In the genomic region with DNA sequence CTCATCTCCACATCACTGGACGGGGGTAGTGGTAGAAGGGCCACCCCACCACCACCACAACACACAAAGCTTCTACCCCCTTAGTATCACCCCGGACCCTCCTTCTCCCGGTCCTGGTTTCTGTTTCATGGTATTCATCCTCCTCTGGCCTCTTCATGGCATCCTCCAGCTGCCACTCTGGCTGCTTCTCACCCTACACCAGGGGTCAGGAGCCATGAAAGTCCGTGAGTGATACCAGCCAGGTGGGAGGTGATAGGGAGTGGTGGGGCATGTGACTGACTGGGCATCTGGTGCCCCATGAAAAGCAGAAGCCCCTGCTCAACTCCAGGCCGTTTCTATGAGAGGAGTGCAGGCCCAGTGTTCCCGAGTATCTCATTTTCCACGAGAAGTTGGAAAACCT, we compare ENCODE assay signal across 10 cellular contexts.
A peak's percentile ranks its signal among the peaks of the same experiment; 100 is the strongest.
DNase-seq lines count a peak whose midpoint lies in the region; ATAC-seq and TF ChIP-seq lines count a peak whose summit lies in the region.
"Had no signal": no experiment of that assay in that cellular context is flagged by ENCODE, and none has a peak within 500 bp of the region (broad histone marks: within the 10 kb centered on the region; RNA-seq: fewer than 3 reads in every experiment).

No MANE protein-coding gene starts in this region.

- peak overlapping the region; percentile 17 for H3K27ac ChIP-seq in CD4-positive, CD25-positive, alpha-beta regulatory T cell (ENCODE audit: insufficient read depth, low read length, poor library complexity, severe bottlenecking)

- no peak for ATAC-seq in CD4-positive, CD25-positive, alpha-beta regulatory T cell (ENCODE audit: low read depth in 2 of 2)
- no peak for ATAC-seq in activated CD8-positive, alpha-beta memory T cell treated with anti-CD3 and anti-CD28 coated beads, Interleukin-2, amount 10 ng/mL, durations not matched to agents 7 days and 5 days
- ATAC-seq in GM21390 (IDR thresholded peaks at IDR 0.05; ENCODE audit: unreplicated experiment) (no peak), HG02610 (IDR thresholded peaks at IDR 0.05; ENCODE audit: unreplicated experiment) (no peak), GM18867 (IDR thresholded peaks at IDR 0.05; ENCODE audit: unreplicated experiment) (no peak)

- H3K9me3 Mint-ChIP-seq in CD4-positive, CD25-positive, alpha-beta regulatory T cell, result peaks cover 0 to 1% (median 0%) of the 10 kb centered on the region in 7 donors
- no peaks in the 10 kb centered on the region for H3K9me3 Mint-ChIP-seq in activated CD8-positive, alpha-beta memory T cell treated with anti-CD3 and anti-CD28 coated beads, Interleukin-2, amount 10 ng/mL, durations not matched to agents 7 days and 5 days (ENCODE audit: low read depth)
- H3K9me3 Mint-ChIP-seq in immature natural killer cell, result no peaks in the 10 kb centered on the region
- no peaks in the 10 kb centered on the region for H3K9me3 Mint-ChIP-seq in nephron progenitor cell

- no peak for TF ChIP-seq CTCF in nephron progenitor cell (IDR thresholded peaks at IDR 0.05)

- H3K36me3 Mint-ChIP-seq in CD4-positive, CD25-positive, alpha-beta regulatory T cell, result peaks cover 57% of the 10 kb centered on the region
- peaks cover 71% of the 10 kb centered on the region for H3K36me3 Mint-ChIP-seq in activated CD8-positive, alpha-beta memory T cell treated with anti-CD3 and anti-CD28 coated beads, Interleukin-2, amount 10 ng/mL, durations not matched to agents 7 days and 5 days
- H3K36me3 Mint-ChIP-seq in immature natural killer cell (peaks cover 7 to 68% (median 26%) of the 10 kb centered on the region in 3 donors), nephron progenitor cell (ENCODE audit: low read depth) (no peaks in the 10 kb centered on the region)

- H3K9me3 ChIP-seq in CD4-positive, CD25-positive, alpha-beta regulatory T cell (ENCODE audit: control insufficient read depth in 2 of 2, low read length in 2 of 2), result no peaks in the 10 kb centered on the region
- no peaks in the 10 kb centered on the region for H3K9me3 ChIP-seq in skeletal muscle satellite cell (replicated peaks; ENCODE audit: low read length)

- H3K4me2 ChIP-seq in skeletal muscle satellite cell (ENCODE audit: low read length), result no peak overlapping the region

- peak overlapping the region; percentile 52 for H3K9ac ChIP-seq in skeletal muscle satellite cell (ENCODE audit: low read depth, low read length)

- CTCF ChIA-PET in activated CD8-positive, alpha-beta memory T cell treated with anti-CD3 and anti-CD28 coated beads, Interleukin-2, amount 10 ng/mL, durations not matched to agents 7 days and 5 days (lab: Charles Lee), result interaction anchor here (1.2 kb wide), 1 partner anchor 9 kb away, joined by 3 read pairs; no protein-coding TSS in a partner anchor

- H3K4me1 ChIP-seq in CD4-positive, CD25-positive, alpha-beta regulatory T cell (ENCODE audit: control insufficient read depth, insufficient read depth, low read length, poor library complexity, severe bottlenecking), result no peaks in the 10 kb centered on the region
- H3K4me1 ChIP-seq in skeletal muscle satellite cell (ENCODE audit: control insufficient read depth, insufficient read depth, low read length), result peaks cover 57% of the 10 kb centered on the region

- no peak overlapping the region for H3K4me3 Mint-ChIP-seq in CD4-positive, CD25-positive, alpha-beta regulatory T cell
- H3K4me3 Mint-ChIP-seq in activated CD8-positive, alpha-beta memory T cell treated with anti-CD3 and anti-CD28 coated beads, Interleukin-2, amount 10 ng/mL, durations not matched to agents 7 days and 5 days, result no peak overlapping the region
- H3K4me3 Mint-ChIP-seq in immature natural killer cell (no peak overlapping the region), nephron progenitor cell (no peak overlapping the region)

- no peak for DNase-seq in CD4-positive, CD25-positive, alpha-beta regulatory T cell
- no peak for DNase-seq in activated CD8-positive, alpha-beta memory T cell treated with anti-CD3 and anti-CD28 coated beads, Interleukin-2, amount 10 ng/mL, durations not matched to agents 7 days and 5 days
- no peak for DNase-seq in immature natural killer cell
- DNase-seq in nephron progenitor cell, result no peak
- DNase-seq: GF-D8, NCI-H2171 treated with DMSO at 0.1 percent for 48 hours had no signal

- H3K27ac Mint-ChIP-seq in CD4-positive, CD25-positive, alpha-beta regulatory T cell, result peak overlapping the region in 2 of 3 donors; percentile 85 to 87
- peak overlapping the region; percentile 17 for H3K27ac Mint-ChIP-seq in activated CD8-positive, alpha-beta memory T cell treated with anti-CD3 and anti-CD28 coated beads, Interleukin-2, amount 10 ng/mL, durations not matched to agents 7 days and 5 days
- peak overlapping the region; percentile 44 to 78 (median 70) for H3K27ac Mint-ChIP-seq in immature natural killer cell
- H3K27ac Mint-ChIP-seq in nephron progenitor cell, result no peak overlapping the region

- no peaks in the 10 kb centered on the region for H3K27me3 ChIP-seq in CD4-positive, CD25-positive, alpha-beta regulatory T cell (ENCODE audit: control insufficient read depth, insufficient read depth, low read length)
- H3K27me3 ChIP-seq in skeletal muscle satellite cell (ENCODE audit: control insufficient read depth, insufficient read depth, low read length), result no peaks in the 10 kb centered on the region

- peaks cover 94% of the 10 kb centered on the region for H3K36me3 ChIP-seq in CD4-positive, CD25-positive, alpha-beta regulatory T cell (ENCODE audit: control insufficient read depth, insufficient read depth, low read length)
- H3K36me3 ChIP-seq in skeletal muscle satellite cell (ENCODE audit: insufficient read depth, low read length), result no peaks in the 10 kb centered on the region

- H3K27me3 Mint-ChIP-seq in CD4-positive, CD25-positive, alpha-beta regulatory T cell, result no peaks in the 10 kb centered on the region
- no peaks in the 10 kb centered on the region for H3K27me3 Mint-ChIP-seq in activated CD8-positive, alpha-beta memory T cell treated with anti-CD3 and anti-CD28 coated beads, Interleukin-2, amount 10 ng/mL, durations not matched to agents 7 days and 5 days
- H3K27me3 Mint-ChIP-seq in immature natural killer cell (ENCODE audit: low read depth in 3 of 3), result peaks cover 26 to 50% (median 36%) of the 10 kb centered on the region in 3 donors
- H3K27me3 Mint-ChIP-seq in nephron progenitor cell (ENCODE audit: low read depth, poor library complexity), result no peaks in the 10 kb centered on the region

- H3K4me3 ChIP-seq in CD4-positive, CD25-positive, alpha-beta regulatory T cell (ENCODE audit: low read depth, low read length), result no peak overlapping the region
- no peak overlapping the region for H3K4me3 ChIP-seq in skeletal muscle satellite cell (ENCODE audit: low read length)

- H3K4me1 Mint-ChIP-seq in CD4-positive, CD25-positive, alpha-beta regulatory T cell, result peaks cover 5 to 16% (median 11%) of the 10 kb centered on the region in 4 donors
- H3K4me1 Mint-ChIP-seq in activated CD8-positive, alpha-beta memory T cell treated with anti-CD3 and anti-CD28 coated beads, Interleukin-2, amount 10 ng/mL, durations not matched to agents 7 days and 5 days, result peaks cover 21% of the 10 kb centered on the region
- H3K4me1 Mint-ChIP-seq in immature natural killer cell (peaks cover 33 to 72% of the 10 kb centered on the region in 2 donors), nephron progenitor cell (peaks cover 25% of the 10 kb centered on the region)
